ENCODE assay signal across 1 cellular context in genomic region chr11:69292221-69292648, GRCh38.
TF ChIP-seq lines count a peak whose summit lies in the region.

No MANE protein-coding gene starts in this region.

TF ChIP-seq in HepG2, 621 proteins besides CTCF, POLR2A, EP300 and RAD21 (continued from another document):
- TF ChIP-seq DMAP1 (CRISPR knock-in tag; IDR thresholded peaks at IDR 0.05) (no peak), ZNF629 (CRISPR knock-in tag; conservative IDR thresholded peaks at IDR 0.05) (peak; percentile 98), RNF2 (conservative IDR thresholded peaks at IDR 0.05; ENCODE audit: low read depth) (no peak), HMG20A (CRISPR knock-in tag; IDR thresholded peaks at IDR 0.05; ENCODE audit: borderline replicate concordance) (no peak), EHMT2 (IDR thresholded peaks at IDR 0.05; ENCODE audit: borderline replicate concordance, low read depth, low read length) (no peak), FOXO1 (CRISPR knock-in tag; IDR thresholded peaks at IDR 0.05) (no peak), ZBTB7A (CRISPR knock-in tag; IDR thresholded peaks at IDR 0.05) (0 out of 2 replicates have a peak, but pooled peaks have one; percentile 44), KDM2A (CRISPR knock-in tag; IDR thresholded peaks at IDR 0.05; ENCODE audit: borderline replicate concordance, low read depth) (0 out of 2 replicates have a peak, but pooled peaks have one; percentile 21), SMARCC2 (IDR thresholded peaks at IDR 0.05) (no peak)
